28 cellular contexts compared by ENCODE assay signal in genomic region chr19:16850133-16850532, GRCh38. TPM values are rescaled to one million over a fixed set of nuclear protein-coding genes. Genes with fewer than 3 reads are reported as not detected.
DNase-seq lines count a peak whose midpoint lies in the region; ATAC-seq and TF ChIP-seq lines count a peak whose summit lies in the region.
"Had no signal": no experiment of that assay in that cellular context is flagged by ENCODE, and none has a peak within 500 bp of the region (broad histone marks: within the 10 kb centered on the region; RNA-seq: fewer than 3 reads in every experiment).

No MANE protein-coding gene starts in this region.

- H3K4me3 ChIP-seq in PC-3 (ENCODE audit: low read length) (peak overlapping the region; percentile 14; the same call in 1 of the 2 replicates), astrocyte of the spinal cord (ENCODE audit: low read depth, low read length) (no peak overlapping the region)
- H3K4me3 ChIP-seq: esophagus squamous epithelium, skin epidermis, suprapubic skin had no signal

- in situ Hi-C loops in astrocyte of the spinal cord (cut with HindIII; ENCODE audit: low sequenced_read_pairs), result no loop called here

- no peaks in the 10 kb centered on the region for H3K79me2 ChIP-seq in PC-3 (ENCODE audit: low read length)
- H3K79me2 ChIP-seq: parathyroid adenoma had no signal

- H3K27me3 ChIP-seq in PC-3 (ENCODE audit: low read length), result no peaks in the 10 kb centered on the region
- H3K27me3 ChIP-seq: BE2C, esophagus squamous epithelium, suprapubic skin had no signal

- peak overlapping the region; percentile 76 for H3K9ac ChIP-seq in PC-3 (ENCODE audit: low read length)
- H3K9ac ChIP-seq: parathyroid adenoma had no signal

- H3K9me3 ChIP-seq in PC-3 (ENCODE audit: low read length), result no peaks in the 10 kb centered on the region
- H3K9me3 ChIP-seq: BE2C, esophagus squamous epithelium, suprapubic skin had no signal

- H4K20me1 ChIP-seq in PC-3 (ENCODE audit: low read length), result no peaks in the 10 kb centered on the region

- H3K27ac ChIP-seq in PC-3 (ENCODE audit: low read length), result peak overlapping the region; percentile 97
- H3K27ac ChIP-seq in substantia nigra (ENCODE audit: low read depth, low read length, poor library complexity, severe bottlenecking), result no peak overlapping the region
- H3K27ac ChIP-seq: esophagus squamous epithelium, parathyroid adenoma, skin epidermis, suprapubic skin had no signal

- ATAC-seq in PC-3 (peak; percentile 54), HG02885 (IDR thresholded peaks at IDR 0.05; ENCODE audit: poor library complexity, unreplicated experiment) (no peak), HG02623 (IDR thresholded peaks at IDR 0.05; ENCODE audit: unreplicated experiment) (no peak)
- ATAC-seq: activated CD8-positive, alpha-beta memory T cell treated with anti-CD3 and anti-CD28 coated beads, Interleukin-2, amount 10 ng/mL, durations not matched to agents 7 days and 5 days; CD8-positive, alpha-beta T cell; T-helper 17 cell had no signal

- H3K4me1 ChIP-seq in PC-3 (ENCODE audit: insufficient read depth, low read length), result peaks cover 36% of the 10 kb centered on the region
- H3K4me1 ChIP-seq: BE2C, esophagus squamous epithelium, parathyroid adenoma, suprapubic skin had no signal

- H3K9me2 ChIP-seq in PC-3 (replicated peaks; ENCODE audit: low read length), result no peaks in the 10 kb centered on the region

- POLR2A ChIA-PET in PC-3 (lab: Charles Lee; ENCODE audit: unreplicated experiment), result no interaction called here

- H3K4me2 ChIP-seq in PC-3 (ENCODE audit: low read length), result peak overlapping the region; percentile 73

- peak; percentile 58 for DNase-seq in AG08396 (ENCODE audit: low spot score)
- peak; percentile 83 for DNase-seq in PC-3
- DNase-seq in astrocyte of the spinal cord (ENCODE audit: low read depth, low spot score), result peak; percentile 40
- DNase-seq in hepatic stellate cell (ENCODE audit: low spot score), result peak; percentile 54
- no peak for DNase-seq in substantia nigra (lab: John Stamatoyannopoulos, UW)
- no peak for DNase-seq in NOMO-1 (lab: John Stamatoyannopoulos, UW; ENCODE audit: unreplicated experiment in 2 of 2)
- DNase-seq: activated CD4-positive, alpha-beta T cell treated with anti-CD3 and anti-CD28 coated beads, Interleukin-2, amount 50 U/mL, for 4 hours; activated CD8-positive, alpha-beta memory T cell treated with anti-CD3 and anti-CD28 coated beads, Interleukin-2, amount 10 ng/mL, durations not matched to agents 7 days and 5 days; activated T-cell treated with anti-CD3 and anti-CD28 coated beads, Interleukin-2, amount 50 U/mL, for 48 hours; BE2C; CD8-positive, alpha-beta T cell; dermis blood vessel endothelial cell; endodermal cell; esophagus squamous epithelium; H7; immature natural killer cell; NCI-H1048; NCI-H1694; NCI-H446 treated with DMSO at 0.1 percent for 48 hours; nephron progenitor cell; retina; stimulated activated naive CD4-positive, alpha-beta T cell; T-helper 17 cell had no signal

- CTCF ChIA-PET in PC-3 (lab: Charles Lee), result no interaction called here

- peaks cover 10% of the 10 kb centered on the region for H3F3A ChIP-seq in PC-3 (ENCODE audit: low read length, unreplicated experiment)

- peaks cover 67% of the 10 kb centered on the region for H3K36me3 ChIP-seq in PC-3 (ENCODE audit: low read depth, low read length)

- BruUV-seq in PC-3 (replicated peaks; lab: Mats Ljungman, UMichigan), result no TSS peak

- no peak overlapping the region for H2AFZ ChIP-seq in PC-3 (ENCODE audit: low read length)
- H2AFZ ChIP-seq: parathyroid adenoma had no signal

- TF ChIP-seq CTCF in PC-3 (conservative IDR thresholded peaks at IDR 0.05; ENCODE audit: low read depth, low read length), result no peak
- no peak for TF ChIP-seq CTCF in astrocyte of the spinal cord (IDR thresholded peaks at IDR 0.05; ENCODE audit: low read depth, low read length)

- intact Hi-C loops in PC-3 (cut with micrococcal nuclease), result loop anchor here (1.0 to 2.0 kb wide), 2 partner anchors 71 to 131 kb away; partner anchors contain the start of gene NWD1

RNA-seq across cellular contexts. Expression of gene SIN3B, which starts 20.9 kb away (rescaled TPM):
- 46.4 and 84.1 TPM in 2 replicates for total RNA-seq in PC-3 (2014; rRNA removed)

RNA-seq across cellular contexts. Expression of gene F2RL3, which starts 38.7 kb away (rescaled TPM):
- total RNA-seq in PC-3 (2014; rRNA removed), result 0.07 and 0.23 TPM in 2 replicates
- total RNA-seq: CD8-positive, alpha-beta T cell; endodermal cell; H7 had no signal

Comparison
In these comparisons a context has a peak if more than half of its experiments do, and no peak if none do; other contexts are left out.
1. DNase-seq: peak in AG08396 (single experiment), PC-3 (single experiment), astrocyte of the spinal cord (single experiment) and hepatic stellate cell (single experiment); none in substantia nigra (0 of 49) and NOMO-1 (0 of 2).